Comparison of ENCODE assay signal across 35 cellular contexts in the genomic region with DNA sequence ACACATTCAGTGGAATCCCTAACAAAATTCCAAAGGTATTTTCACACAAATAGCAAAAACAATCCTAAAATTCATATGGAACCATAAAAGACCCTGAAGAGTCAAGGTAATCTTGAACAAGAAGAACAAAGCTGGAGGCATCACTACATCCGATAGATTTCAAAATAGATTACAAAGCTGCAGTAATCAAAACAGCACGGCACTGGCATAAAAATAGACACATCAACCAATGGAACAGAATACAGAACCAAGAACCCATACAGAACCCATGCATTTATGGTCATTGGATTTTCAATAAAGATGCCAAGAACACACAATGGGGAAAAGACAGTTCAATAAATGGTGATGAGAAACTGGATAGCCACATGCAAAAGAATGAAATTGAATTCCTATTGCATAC.
"Had no signal": no experiment of that assay in that cellular context is flagged by ENCODE, and none has a peak within 500 bp of the region (broad histone marks: within the 10 kb centered on the region; RNA-seq: fewer than 3 reads in every experiment).

No MANE protein-coding gene starts in this region.

- DNase-seq: Karpas-422, Kasumi-1, MG63, MM.1S, MV-4-11, NCI-H1048, NCI-H1092, NCI-H1092 treated with DMSO at 0.1 percent for 48 hours, NCI-H1105, NCI-H1105 treated with DMSO at 0.1 percent for 48 hours, NCI-H1417, NCI-H1417 treated with DMSO at 0.1 percent for 48 hours, NCI-H1436, NCI-H1436 treated with DMSO at 0.1 percent for 48 hours, NCI-H146, NCI-H1694, NCI-H1694 treated with DMSO at 0.1 percent for 48 hours, NCI-H187, NCI-H187 treated with DMSO at 0.1 percent for 48 hours, NCI-H1930, NCI-H2029, NCI-H2029 treated with DMSO at 0.1 percent for 48 hours, NCI-H2081, NCI-H2081 treated with DMSO at 0.1 percent for 48 hours, NCI-H2107, NCI-H2171, NCI-H2171 treated with DMSO at 0.1 percent for 48 hours, NCI-H2227 treated with DMSO at 0.1 percent for 48 hours, NCI-H226, NCI-H345, NCI-H446, NCI-H446 treated with DMSO at 0.1 percent for 48 hours, NCI-H510A, NCI-H510A treated with DMSO at 0.1 percent for 48 hours, NCI-H524 had no signal

- H3K27me3 ChIP-seq: MG63 had no signal

- H3K36me3 ChIP-seq: MG63 had no signal

- H3K4me3 ChIP-seq: MG63 had no signal
